Comparison of ENCODE assay signal across 1 cellular context in the genomic region with DNA sequence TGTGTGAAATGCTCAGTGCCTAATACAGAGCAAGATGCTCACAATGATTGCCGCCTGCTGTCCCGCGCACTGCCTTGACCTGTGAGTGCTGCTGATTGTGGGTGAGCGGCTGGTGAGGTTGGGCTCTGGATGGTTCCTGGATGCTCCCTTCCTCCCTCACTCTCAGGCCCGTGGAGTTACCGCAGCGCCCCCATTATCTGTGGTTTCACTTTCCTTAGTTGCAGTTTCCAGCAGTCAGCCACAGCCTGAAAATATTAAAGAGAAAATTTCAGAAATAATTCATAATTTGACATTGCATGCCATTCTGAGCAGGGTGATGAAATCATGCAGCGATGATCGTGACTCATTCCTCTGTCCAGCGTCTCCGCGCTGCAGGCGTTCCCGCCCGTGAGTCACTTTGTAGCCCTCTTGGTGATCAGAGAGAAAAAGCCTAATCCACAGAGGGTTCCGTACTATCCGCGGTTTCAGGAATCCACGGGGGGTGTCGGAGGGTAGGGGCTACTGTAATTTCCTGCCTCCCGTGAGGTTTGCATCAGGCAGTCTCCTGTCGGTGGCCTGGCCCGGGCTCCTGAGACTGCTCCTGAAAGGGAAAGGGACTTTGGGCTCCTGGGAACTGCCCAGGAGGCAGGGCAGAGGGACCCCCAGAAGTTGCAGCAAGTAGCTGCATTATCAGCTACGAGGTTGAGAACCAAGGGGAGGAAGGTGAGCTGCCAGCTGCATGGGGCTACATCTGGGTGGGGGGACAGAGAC.
TF ChIP-seq lines count a peak whose summit lies in the region.

No MANE protein-coding gene starts in this region.

TF ChIP-seq in HepG2, 621 proteins besides CTCF, POLR2A, EP300 and RAD21 (continued from another document):
- TF ChIP-seq ISL2 (CRISPR knock-in tag; IDR thresholded peaks at IDR 0.05) (0 out of 2 replicates have a peak, but pooled peaks have one; percentile 14), SRSF9 (IDR thresholded peaks at IDR 0.05; ENCODE audit: borderline replicate concordance, insufficient read depth, low read depth, low read length, poor library complexity, severe bottlenecking) (no peak), PRPF4 (IDR thresholded peaks at IDR 0.05; ENCODE audit: low read depth, low read length, poor library complexity, severe bottlenecking) (no peak), SAP130 (CRISPR knock-in tag; IDR thresholded peaks at IDR 0.05; ENCODE audit: low read depth) (0 out of 2 replicates have a peak, but pooled peaks have one; percentile 26), GABPB1 (CRISPR knock-in tag; IDR thresholded peaks at IDR 0.05) (0 out of 2 replicates have a peak, but pooled peaks have one; percentile 9), ZKSCAN5 (CRISPR knock-in tag; IDR thresholded peaks at IDR 0.05) (no peak), PHF21A (CRISPR knock-in tag; IDR thresholded peaks at IDR 0.05) (peak; percentile 39; the same call in 1 of the 2 replicates), SALL1 (CRISPR knock-in tag; IDR thresholded peaks at IDR 0.05) (peak; percentile 42; the same call in 1 of the 2 replicates), NONO (IDR thresholded peaks at IDR 0.05) (no peak), NONO (CRISPR knock-in tag; conservative IDR thresholded peaks at IDR 0.05) (0 out of 2 replicates have a peak, but pooled peaks have one; percentile 23), LCORL (IDR thresholded peaks at IDR 0.05) (no peak), LCORL (CRISPR knock-in tag; IDR thresholded peaks at IDR 0.05) (peak; percentile 12; the same call in 1 of the 2 replicates), ZNF660 (CRISPR knock-in tag; IDR thresholded peaks at IDR 0.05; ENCODE audit: borderline replicate concordance, low read depth) (no peak), ZNF878 (CRISPR knock-in tag; IDR thresholded peaks at IDR 0.05) (0 out of 2 replicates have a peak, but pooled peaks have one; percentile 24), STAG1 (CRISPR knock-in tag; IDR thresholded peaks at IDR 0.05) (peak; percentile 44), MXI1 (IDR thresholded peaks at IDR 0.05; ENCODE audit: borderline replicate concordance, low read depth, low read length) (peak; percentile 14; the same call in 1 of the 3 replicates), YEATS4 (CRISPR knock-in tag; IDR thresholded peaks at IDR 0.05; ENCODE audit: borderline replicate concordance) (no peak), SRSF1 (optimal IDR thresholded peaks at IDR 0.05; ENCODE audit: low read depth, low read length) (peak; percentile 42), KLF16 (CRISPR knock-in tag; IDR thresholded peaks at IDR 0.05) (no peak)
- TF ChIP-seq, protein P1, sequence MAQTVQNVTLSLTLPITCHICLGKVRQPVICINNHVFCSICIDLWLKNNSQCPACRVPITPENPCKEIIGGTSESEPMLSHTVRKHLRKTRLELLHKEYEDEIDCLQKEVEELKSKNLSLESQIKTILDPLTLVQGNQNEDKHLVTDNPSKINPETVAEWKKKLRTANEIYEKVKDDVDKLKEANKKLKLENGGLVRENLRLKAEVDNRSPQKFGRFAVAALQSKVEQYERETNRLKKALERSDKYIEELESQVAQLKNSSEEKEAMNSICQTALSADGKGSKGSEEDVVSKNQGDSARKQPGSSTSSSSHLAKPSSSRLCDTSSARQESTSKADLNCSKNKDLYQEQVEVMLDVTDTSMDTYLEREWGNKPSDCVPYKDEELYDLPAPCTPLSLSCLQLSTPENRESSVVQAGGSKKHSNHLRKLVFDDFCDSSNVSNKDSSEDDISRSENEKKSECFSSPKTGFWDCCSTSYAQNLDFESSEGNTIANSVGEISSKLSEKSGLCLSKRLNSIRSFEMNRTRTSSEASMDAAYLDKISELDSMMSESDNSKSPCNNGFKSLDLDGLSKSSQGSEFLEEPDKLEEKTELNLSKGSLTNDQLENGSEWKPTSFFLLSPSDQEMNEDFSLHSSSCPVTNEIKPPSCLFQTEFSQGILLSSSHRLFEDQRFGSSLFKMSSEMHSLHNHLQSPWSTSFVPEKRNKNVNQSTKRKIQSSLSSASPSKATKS (CRISPR knock-in tag; IDR thresholded peaks at IDR 0.05), result no peak
- TF ChIP-seq, protein P2, sequence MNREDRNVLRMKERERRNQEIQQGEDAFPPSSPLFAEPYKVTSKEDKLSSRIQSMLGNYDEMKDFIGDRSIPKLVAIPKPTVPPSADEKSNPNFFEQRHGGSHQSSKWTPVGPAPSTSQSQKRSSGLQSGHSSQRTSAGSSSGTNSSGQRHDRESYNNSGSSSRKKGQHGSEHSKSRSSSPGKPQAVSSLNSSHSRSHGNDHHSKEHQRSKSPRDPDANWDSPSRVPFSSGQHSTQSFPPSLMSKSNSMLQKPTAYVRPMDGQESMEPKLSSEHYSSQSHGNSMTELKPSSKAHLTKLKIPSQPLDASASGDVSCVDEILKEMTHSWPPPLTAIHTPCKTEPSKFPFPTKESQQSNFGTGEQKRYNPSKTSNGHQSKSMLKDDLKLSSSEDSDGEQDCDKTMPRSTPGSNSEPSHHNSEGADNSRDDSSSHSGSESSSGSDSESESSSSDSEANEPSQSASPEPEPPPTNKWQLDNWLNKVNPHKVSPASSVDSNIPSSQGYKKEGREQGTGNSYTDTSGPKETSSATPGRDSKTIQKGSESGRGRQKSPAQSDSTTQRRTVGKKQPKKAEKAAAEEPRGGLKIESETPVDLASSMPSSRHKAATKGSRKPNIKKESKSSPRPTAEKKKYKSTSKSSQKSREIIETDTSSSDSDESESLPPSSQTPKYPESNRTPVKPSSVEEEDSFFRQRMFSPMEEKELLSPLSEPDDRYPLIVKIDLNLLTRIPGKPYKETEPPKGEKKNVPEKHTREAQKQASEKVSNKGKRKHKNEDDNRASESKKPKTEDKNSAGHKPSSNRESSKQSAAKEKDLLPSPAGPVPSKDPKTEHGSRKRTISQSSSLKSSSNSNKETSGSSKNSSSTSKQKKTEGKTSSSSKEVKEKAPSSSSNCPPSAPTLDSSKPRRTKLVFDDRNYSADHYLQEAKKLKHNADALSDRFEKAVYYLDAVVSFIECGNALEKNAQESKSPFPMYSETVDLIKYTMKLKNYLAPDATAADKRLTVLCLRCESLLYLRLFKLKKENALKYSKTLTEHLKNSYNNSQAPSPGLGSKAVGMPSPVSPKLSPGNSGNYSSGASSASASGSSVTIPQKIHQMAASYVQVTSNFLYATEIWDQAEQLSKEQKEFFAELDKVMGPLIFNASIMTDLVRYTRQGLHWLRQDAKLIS (CRISPR knock-in tag; IDR thresholded peaks at IDR 0.05), result no peak
- TF ChIP-seq, protein P3, sequence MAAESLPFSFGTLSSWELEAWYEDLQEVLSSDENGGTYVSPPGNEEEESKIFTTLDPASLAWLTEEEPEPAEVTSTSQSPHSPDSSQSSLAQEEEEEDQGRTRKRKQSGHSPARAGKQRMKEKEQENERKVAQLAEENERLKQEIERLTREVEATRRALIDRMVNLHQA (CRISPR knock-in tag; IDR thresholded peaks at IDR 0.05), result no peak
- TF ChIP-seq, protein P4, sequence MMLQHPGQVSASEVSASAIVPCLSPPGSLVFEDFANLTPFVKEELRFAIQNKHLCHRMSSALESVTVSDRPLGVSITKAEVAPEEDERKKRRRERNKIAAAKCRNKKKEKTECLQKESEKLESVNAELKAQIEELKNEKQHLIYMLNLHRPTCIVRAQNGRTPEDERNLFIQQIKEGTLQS (CRISPR knock-in tag; IDR thresholded peaks at IDR 0.05), result 0 out of 2 replicates have a peak, but pooled peaks have one; percentile 38
- TF ChIP-seq, protein P5, sequence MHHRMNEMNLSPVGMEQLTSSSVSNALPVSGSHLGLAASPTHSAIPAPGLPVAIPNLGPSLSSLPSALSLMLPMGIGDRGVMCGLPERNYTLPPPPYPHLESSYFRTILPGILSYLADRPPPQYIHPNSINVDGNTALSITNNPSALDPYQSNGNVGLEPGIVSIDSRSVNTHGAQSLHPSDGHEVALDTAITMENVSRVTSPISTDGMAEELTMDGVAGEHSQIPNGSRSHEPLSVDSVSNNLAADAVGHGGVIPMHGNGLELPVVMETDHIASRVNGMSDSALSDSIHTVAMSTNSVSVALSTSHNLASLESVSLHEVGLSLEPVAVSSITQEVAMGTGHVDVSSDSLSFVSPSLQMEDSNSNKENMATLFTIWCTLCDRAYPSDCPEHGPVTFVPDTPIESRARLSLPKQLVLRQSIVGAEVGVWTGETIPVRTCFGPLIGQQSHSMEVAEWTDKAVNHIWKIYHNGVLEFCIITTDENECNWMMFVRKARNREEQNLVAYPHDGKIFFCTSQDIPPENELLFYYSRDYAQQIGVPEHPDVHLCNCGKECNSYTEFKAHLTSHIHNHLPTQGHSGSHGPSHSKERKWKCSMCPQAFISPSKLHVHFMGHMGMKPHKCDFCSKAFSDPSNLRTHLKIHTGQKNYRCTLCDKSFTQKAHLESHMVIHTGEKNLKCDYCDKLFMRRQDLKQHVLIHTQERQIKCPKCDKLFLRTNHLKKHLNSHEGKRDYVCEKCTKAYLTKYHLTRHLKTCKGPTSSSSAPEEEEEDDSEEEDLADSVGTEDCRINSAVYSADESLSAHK (CRISPR knock-in tag; IDR thresholded peaks at IDR 0.05; ENCODE audit: borderline replicate concordance), result no peak
